Comparison of ENCODE assay signal across 1 cellular context in genomic region chr17:17816831-17817551, GRCh38.
TF ChIP-seq lines count a peak whose summit lies in the region.

No MANE protein-coding gene starts in this region.

TF ChIP-seq in HepG2, 621 proteins besides CTCF, POLR2A, EP300 and RAD21:
- peak; percentile 83 for TF ChIP-seq RBM22 (optimal IDR thresholded peaks at IDR 0.05; ENCODE audit: low read length)
- peak; percentile 69 for TF ChIP-seq AGO2 (optimal IDR thresholded peaks at IDR 0.05; ENCODE audit: low read depth, low read length)
- TF ChIP-seq, protein P1, sequence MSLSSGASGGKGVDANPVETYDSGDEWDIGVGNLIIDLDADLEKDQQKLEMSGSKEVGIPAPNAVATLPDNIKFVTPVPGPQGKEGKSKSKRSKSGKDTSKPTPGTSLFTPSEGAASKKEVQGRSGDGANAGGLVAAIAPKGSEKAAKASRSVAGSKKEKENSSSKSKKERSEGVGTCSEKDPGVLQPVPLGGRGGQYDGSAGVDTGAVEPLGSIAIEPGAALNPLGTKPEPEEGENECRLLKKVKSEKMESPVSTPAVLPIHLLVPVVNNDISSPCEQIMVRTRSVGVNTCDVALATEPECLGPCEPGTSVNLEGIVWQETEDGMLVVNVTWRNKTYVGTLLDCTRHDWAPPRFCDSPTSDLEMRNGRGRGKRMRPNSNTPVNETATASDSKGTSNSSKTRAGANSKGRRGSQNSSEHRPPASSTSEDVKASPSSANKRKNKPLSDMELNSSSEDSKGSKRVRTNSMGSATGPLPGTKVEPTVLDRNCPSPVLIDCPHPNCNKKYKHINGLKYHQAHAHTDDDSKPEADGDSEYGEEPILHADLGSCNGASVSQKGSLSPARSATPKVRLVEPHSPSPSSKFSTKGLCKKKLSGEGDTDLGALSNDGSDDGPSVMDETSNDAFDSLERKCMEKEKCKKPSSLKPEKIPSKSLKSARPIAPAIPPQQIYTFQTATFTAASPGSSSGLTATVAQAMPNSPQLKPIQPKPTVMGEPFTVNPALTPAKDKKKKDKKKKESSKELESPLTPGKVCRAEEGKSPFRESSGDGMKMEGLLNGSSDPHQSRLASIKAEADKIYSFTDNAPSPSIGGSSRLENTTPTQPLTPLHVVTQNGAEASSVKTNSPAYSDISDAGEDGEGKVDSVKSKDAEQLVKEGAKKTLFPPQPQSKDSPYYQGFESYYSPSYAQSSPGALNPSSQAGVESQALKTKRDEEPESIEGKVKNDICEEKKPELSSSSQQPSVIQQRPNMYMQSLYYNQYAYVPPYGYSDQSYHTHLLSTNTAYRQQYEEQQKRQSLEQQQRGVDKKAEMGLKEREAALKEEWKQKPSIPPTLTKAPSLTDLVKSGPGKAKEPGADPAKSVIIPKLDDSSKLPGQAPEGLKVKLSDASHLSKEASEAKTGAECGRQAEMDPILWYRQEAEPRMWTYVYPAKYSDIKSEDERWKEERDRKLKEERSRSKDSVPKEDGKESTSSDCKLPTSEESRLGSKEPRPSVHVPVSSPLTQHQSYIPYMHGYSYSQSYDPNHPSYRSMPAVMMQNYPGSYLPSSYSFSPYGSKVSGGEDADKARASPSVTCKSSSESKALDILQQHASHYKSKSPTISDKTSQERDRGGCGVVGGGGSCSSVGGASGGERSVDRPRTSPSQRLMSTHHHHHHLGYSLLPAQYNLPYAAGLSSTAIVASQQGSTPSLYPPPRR (CRISPR knock-in tag; IDR thresholded peaks at IDR 0.05; ENCODE audit: borderline replicate concordance) = no peak
- TF ChIP-seq STAG1 (CRISPR knock-in tag; IDR thresholded peaks at IDR 0.05) = 0 out of 2 replicates have a peak, but pooled peaks have one; percentile 9
